In genomic region chr1:193115629-193116227, GRCh38 we compare ENCODE assay signal across 11 cellular contexts. TPM values are rescaled to one million over a fixed set of nuclear protein-coding genes. Genes with fewer than 3 reads are reported as not detected.
DNase-seq lines count a peak whose midpoint lies in the region; ATAC-seq and TF ChIP-seq lines count a peak whose summit lies in the region.
"Had no signal": no experiment of that assay in that cellular context is flagged by ENCODE, and none has a peak within 500 bp of the region (broad histone marks: within the 10 kb centered on the region; RNA-seq: fewer than 3 reads in every experiment).

No MANE protein-coding gene starts in this region.

- DNase-seq in DMS53 treated with DMSO at 0.1 percent for 48 hours (lab: John Stamatoyannopoulos, UW; ENCODE audit: unreplicated experiment) (peak; percentile 58), RPMI7951 (ENCODE audit: low read depth) (peak; percentile 91), fibroblast of mammary gland (ENCODE audit: low read depth) (peak; percentile 99), trophoblast cell (peak; percentile 72 to 80), NCI-H187 treated with DMSO at 0.1 percent for 48 hours (lab: John Stamatoyannopoulos, UW) (no peak), WERI-Rb-1 (no peak)
- DNase-seq: GDM1, NCI-H2081 had no signal

- peak overlapping the region; percentile 43 for H3K27ac ChIP-seq in trophoblast cell (ENCODE audit: low read depth, low read length)
- H3K27ac ChIP-seq in WERI-Rb-1, result no peak overlapping the region

- H2AFZ ChIP-seq in trophoblast cell (ENCODE audit: insufficient read depth, low read length, poor library complexity), result no peak overlapping the region

- no peak overlapping the region for H4K91ac ChIP-seq in trophoblast cell (ENCODE audit: low read depth, low read length)

- H3K9me3 ChIP-seq in trophoblast cell (ENCODE audit: insufficient read depth, low read depth, low read length), result no peaks in the 10 kb centered on the region
- H3K9me3 ChIP-seq in WERI-Rb-1 (ENCODE audit: severe bottlenecking), result no peaks in the 10 kb centered on the region

- no peak overlapping the region for H2AK5ac ChIP-seq in trophoblast cell (ENCODE audit: low read length)

- H3K4me2 ChIP-seq in trophoblast cell (ENCODE audit: low read length), result peak overlapping the region; percentile 14

- H3K23ac ChIP-seq in trophoblast cell (ENCODE audit: low read length), result no peak overlapping the region

- no peak overlapping the region for H4K12ac ChIP-seq in trophoblast cell (ENCODE audit: low read depth, low read length)

- H3K79me1 ChIP-seq in trophoblast cell (ENCODE audit: low read length), result peaks cover 2% of the 10 kb centered on the region

- no CpG with 5 or more reads among the region's 1 CpG for WGBS in trophoblast cell (ENCODE audit: extremely low coverage, insufficient coverage, insufficient read length)

- H3K79me2 ChIP-seq in trophoblast cell (ENCODE audit: control insufficient read depth, insufficient read depth, low read length, poor library complexity), result no peaks in the 10 kb centered on the region

- H2BK120ac ChIP-seq in trophoblast cell (ENCODE audit: insufficient read depth, low read length, poor library complexity), result peak overlapping the region; percentile 24

- ATAC-seq in GM21737 (IDR thresholded peaks at IDR 0.05; ENCODE audit: unreplicated experiment), result no peak
- ATAC-seq in HG02759 (IDR thresholded peaks at IDR 0.05; ENCODE audit: unreplicated experiment), result no peak
- ATAC-seq: sciatic nerve had no signal

- H3K36me3 ChIP-seq in trophoblast cell (ENCODE audit: control insufficient read depth in 1 of 2, insufficient read depth in 2 of 2, low read length in 2 of 2) (no peaks in the 10 kb centered on the region), WERI-Rb-1 (no peaks in the 10 kb centered on the region)

- no peak overlapping the region for H3K14ac ChIP-seq in trophoblast cell (ENCODE audit: low read length)

- H3K4ac ChIP-seq in trophoblast cell (ENCODE audit: low read depth, low read length), result no peak overlapping the region

- TF ChIP-seq CTCF in fibroblast of mammary gland (conservative IDR thresholded peaks at IDR 0.05; ENCODE audit: control insufficient read depth, insufficient read depth, low read depth, low read length) (no peak), WERI-Rb-1 (IDR thresholded peaks at IDR 0.05; ENCODE audit: low read depth, low read length) (no peak)

- peak overlapping the region; percentile 66 for H2BK12ac ChIP-seq in trophoblast cell (ENCODE audit: low read length)

- H2BK5ac ChIP-seq in trophoblast cell (ENCODE audit: low read depth, low read length, poor library complexity), result no peak overlapping the region

- H3K4me3 ChIP-seq in fibroblast of mammary gland (ENCODE audit: control insufficient read depth, low read depth, low read length), result no peak overlapping the region
- no peak overlapping the region for H3K4me3 ChIP-seq in trophoblast cell (ENCODE audit: low read depth, low read length)
- no peak overlapping the region for H3K4me3 ChIP-seq in WERI-Rb-1 (ENCODE audit: low read depth, low read length)

- peaks cover 4 to 10% of the 10 kb centered on the region in 2 experiments for H3K4me1 ChIP-seq in trophoblast cell (ENCODE audit: control insufficient read depth in 1 of 2, insufficient read depth in 2 of 2, low read length in 2 of 2)

- no peak overlapping the region for H3K18ac ChIP-seq in trophoblast cell (ENCODE audit: low read length)

- no peaks in the 10 kb centered on the region for H3K27me3 ChIP-seq in trophoblast cell (ENCODE audit: insufficient read depth, low read length)
- H3K27me3 ChIP-seq in WERI-Rb-1 (ENCODE audit: insufficient read depth, low read depth, severe bottlenecking), result no peaks in the 10 kb centered on the region

- no peak overlapping the region for H3K9ac ChIP-seq in trophoblast cell (ENCODE audit: low read length)

- peak overlapping the region; percentile 66 for H4K8ac ChIP-seq in trophoblast cell (ENCODE audit: low read depth, low read length)

RNA-seq across cellular contexts. Expression of gene CDC73, which starts 6.1 kb away (rescaled TPM):
- total RNA-seq in RPMI7951 (2014; rRNA removed; shearing (Covaris generic)), result 15.0 and 18.9 TPM in 2 replicates
- polyA plus RNA-seq in trophoblast cell (2013), result 24.2 and 24.6 TPM in 2 replicates

RNA-seq across cellular contexts. Expression of gene GLRX2, which starts 10.5 kb away (rescaled TPM):
- total RNA-seq in RPMI7951 (2014; rRNA removed; shearing (Covaris generic)), result 21.6 and 27.8 TPM in 2 replicates
- 16.4 and 18.4 TPM in 2 replicates for polyA plus RNA-seq in trophoblast cell (2013)

RNA-seq across cellular contexts. Expression of gene RO60, which starts 56.3 kb away (rescaled TPM):
- 141 and 145 TPM in 2 replicates for total RNA-seq in RPMI7951 (2014; rRNA removed; shearing (Covaris generic))
- polyA plus RNA-seq in trophoblast cell (2013), result 21.3 TPM in 2 replicates

RNA-seq across cellular contexts. Expression of gene UCHL5, which starts 56.6 kb away (rescaled TPM):
- 28.5 and 30.9 TPM in 2 replicates for total RNA-seq in RPMI7951 (2014; rRNA removed; shearing (Covaris generic))
- 20.5 and 21.4 TPM in 2 replicates for polyA plus RNA-seq in trophoblast cell (2013)

Comparison
In these comparisons a context has a peak if more than half of its experiments do, and no peak if none do; other contexts are left out.
1. DNase-seq: peak in DMS53 treated with DMSO at 0.1 percent for 48 hours (single experiment), RPMI7951 (single experiment), fibroblast of mammary gland (single experiment) and trophoblast cell (2 of 2); none in NCI-H187 treated with DMSO at 0.1 percent for 48 hours (single experiment) and WERI-Rb-1 (single experiment).